ENCODE assay signal across 1 cellular context in the genomic region with DNA sequence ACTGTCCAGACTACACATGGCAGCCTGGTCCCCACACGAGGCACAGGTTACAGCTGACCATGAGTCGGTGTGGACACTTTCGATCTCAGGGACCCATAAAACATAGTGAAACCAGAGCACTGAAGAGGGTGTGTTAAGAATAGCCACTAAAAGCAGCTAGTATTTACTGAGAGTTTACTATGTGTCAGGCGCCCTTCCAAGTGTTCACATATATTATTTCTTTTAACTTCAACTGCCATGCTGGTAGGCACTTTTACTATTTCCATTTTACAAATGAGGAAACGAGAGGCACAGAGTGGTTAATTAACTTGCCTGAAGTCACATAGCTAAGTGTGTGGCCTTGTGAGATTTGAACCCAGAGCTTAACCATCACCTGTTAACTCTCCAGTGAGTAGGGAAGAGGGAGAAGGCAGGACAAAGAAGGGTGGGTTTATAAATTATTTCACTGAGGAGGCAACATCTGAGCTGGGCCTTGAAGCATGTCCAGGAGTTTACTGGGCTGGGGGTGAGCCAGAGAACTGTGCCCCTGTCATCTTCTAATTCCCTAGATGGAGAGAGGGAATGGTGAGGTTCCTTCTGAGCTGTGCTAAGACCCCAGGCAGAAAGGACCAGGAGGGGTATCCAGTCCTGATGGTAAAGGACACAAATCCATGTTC.
TF ChIP-seq lines count a peak whose summit lies in the region.

No MANE protein-coding gene starts in this region.

TF ChIP-seq in H1, 55 proteins besides CTCF, POLR2A, EP300 and RAD21:
- TF ChIP-seq ZNF274 (IDR thresholded peaks at IDR 0.05; ENCODE audit: borderline replicate concordance, extremely low read depth, low read length) (no peak), RFX5 (IDR thresholded peaks at IDR 0.05; ENCODE audit: borderline replicate concordance, low read depth, low read length) (no peak), CHD2 (IDR thresholded peaks at IDR 0.05; ENCODE audit: low read length) (no peak), KDM1A (IDR thresholded peaks at IDR 0.05; ENCODE audit: borderline replicate concordance, low read length) (no peak), FOSL1 (IDR thresholded peaks at IDR 0.05; ENCODE audit: insufficient read depth, low read depth, low read length) (no peak), RXRA (IDR thresholded peaks at IDR 0.05; ENCODE audit: insufficient read depth, low read depth, low read length) (no peak), SP1 (IDR thresholded peaks at IDR 0.05; ENCODE audit: low read depth, low read length) (no peak)
- TF ChIP-seq, protein P1, sequence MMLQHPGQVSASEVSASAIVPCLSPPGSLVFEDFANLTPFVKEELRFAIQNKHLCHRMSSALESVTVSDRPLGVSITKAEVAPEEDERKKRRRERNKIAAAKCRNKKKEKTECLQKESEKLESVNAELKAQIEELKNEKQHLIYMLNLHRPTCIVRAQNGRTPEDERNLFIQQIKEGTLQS (IDR thresholded peaks at IDR 0.05; ENCODE audit: insufficient read depth, low read depth, low read length), result no peak
TF ChIP-seq in H1: peak in this region for 0.
